In the genomic region with DNA sequence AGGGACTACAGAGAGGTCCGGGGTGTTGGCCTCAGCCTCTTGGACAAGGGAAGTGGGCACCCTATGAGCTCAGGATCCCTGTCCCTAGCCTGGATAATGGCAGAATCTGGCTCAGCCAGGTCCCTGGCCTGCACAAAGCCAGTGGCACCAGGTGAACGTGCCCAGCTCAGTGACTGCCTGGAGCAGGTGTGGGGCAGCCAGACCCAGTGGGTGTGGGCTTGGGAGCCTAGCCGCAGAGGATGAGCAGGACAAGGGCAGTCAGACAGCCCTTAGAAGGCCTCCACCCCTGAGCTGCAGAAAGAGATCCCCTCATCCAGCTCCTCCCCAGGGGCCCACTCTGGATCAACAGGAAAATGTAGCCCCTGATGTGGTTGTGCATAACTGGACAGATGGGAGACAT, we compare ENCODE assay signal across 20 cellular contexts.
DNase-seq lines count a peak whose midpoint lies in the region; ATAC-seq and TF ChIP-seq lines count a peak whose summit lies in the region.
"Had no signal": no experiment of that assay in that cellular context is flagged by ENCODE, and none has a peak within 500 bp of the region (broad histone marks: within the 10 kb centered on the region; RNA-seq: fewer than 3 reads in every experiment).

No MANE protein-coding gene starts in this region.

- no peak overlapping the region for H3K9ac ChIP-seq in Karpas-422 (ENCODE audit: low read length)

- no peaks in the 10 kb centered on the region for H3K4me1 Mint-ChIP-seq in chondrocyte (ENCODE audit: low read depth)
- H3K4me1 Mint-ChIP-seq: CD4-positive, CD25-positive, alpha-beta regulatory T cell; CD8-positive, alpha-beta memory T cell; H9 had no signal

- H4K20me1 ChIP-seq in Karpas-422 (ENCODE audit: insufficient read depth, low read depth, low read length): no peaks in the 10 kb centered on the region

- intact Hi-C loops in sciatic nerve (cut with DNase I): no loop called here
- intact Hi-C loops in upper lobe of right lung (cut with DNase I): no loop called here

- H3K79me2 ChIP-seq in Karpas-422 (ENCODE audit: low read length): no peaks in the 10 kb centered on the region

- H3K9me3 Mint-ChIP-seq in chondrocyte (ENCODE audit: low read depth): peaks cover 30% of the 10 kb centered on the region

- H2AFZ ChIP-seq in Karpas-422 (ENCODE audit: low read length): no peak overlapping the region

- ATAC-seq in sciatic nerve (no peak), upper lobe of right lung (no peak), HG03025 (IDR thresholded peaks at IDR 0.05; ENCODE audit: low FRiP score, unreplicated experiment) (no peak)
- ATAC-seq: GM12878, HepG2 had no signal

- TF ChIP-seq CTCF in chondrocyte (IDR thresholded peaks at IDR 0.05) (no peak), upper lobe of right lung (IDR thresholded peaks at IDR 0.05) (no peak)

- H3K4me2 ChIP-seq in Karpas-422 (ENCODE audit: low read depth, low read length, poor library complexity, severe bottlenecking): no peak overlapping the region

- no peaks in the 10 kb centered on the region for H3K27me3 ChIP-seq in Karpas-422 (ENCODE audit: low read length)
- no peaks in the 10 kb centered on the region for H3K27me3 ChIP-seq in upper lobe of right lung
- H3K27me3 ChIP-seq: BE2C had no signal

- no peak overlapping the region for H3K27ac ChIP-seq in Karpas-422 (ENCODE audit: low read length)
- H3K27ac ChIP-seq in upper lobe of right lung: no peak overlapping the region

- no peaks in the 10 kb centered on the region for H3K36me3 Mint-ChIP-seq in chondrocyte (ENCODE audit: low read depth)
- H3K36me3 Mint-ChIP-seq: CD4-positive, CD25-positive, alpha-beta regulatory T cell had no signal

- DNase-seq in Karpas-422 (peak; percentile 21), chondrocyte (ENCODE audit: low spot score) (peak; percentile 66), sciatic nerve (ENCODE audit: low spot score) (peak; percentile 6), upper lobe of right lung (peak; percentile 31), SK-N-DZ (ENCODE audit: low spot score) (no peak), SHP77 treated with DMSO at 0.1 percent for 48 hours (lab: John Stamatoyannopoulos, UW) (no peak)
- DNase-seq: ACHN; BE2C; C1 segment of cervical spinal cord; CD4-positive, CD25-positive, alpha-beta regulatory T cell; CD8-positive, alpha-beta memory T cell; COR-L47; DMS 273 treated with DMSO at 0.1 percent for 48 hours; DMS53; DND-41; EL; H9 had no signal

- H3K27me3 Mint-ChIP-seq in chondrocyte (ENCODE audit: low read depth): no peaks in the 10 kb centered on the region
- H3K27me3 Mint-ChIP-seq: CD4-positive, CD25-positive, alpha-beta regulatory T cell; CD8-positive, alpha-beta memory T cell had no signal

- no peak overlapping the region for H3K27ac Mint-ChIP-seq in chondrocyte (ENCODE audit: unreplicated experiment)
- H3K27ac Mint-ChIP-seq: CD4-positive, CD25-positive, alpha-beta regulatory T cell; CD8-positive, alpha-beta memory T cell; H9 had no signal

- H3K9me2 ChIP-seq in Karpas-422 (replicated peaks; ENCODE audit: insufficient read depth, low read length): no peaks in the 10 kb centered on the region

- H3K9me3 ChIP-seq in Karpas-422 (ENCODE audit: low read length) (no peaks in the 10 kb centered on the region), upper lobe of right lung (no peaks in the 10 kb centered on the region)
- H3K9me3 ChIP-seq: BE2C had no signal

- H3K36me3 ChIP-seq in Karpas-422 (ENCODE audit: insufficient read depth, low read length) (no peaks in the 10 kb centered on the region), upper lobe of right lung (no peaks in the 10 kb centered on the region)
- H3K36me3 ChIP-seq: BE2C had no signal

- no peak overlapping the region for H3K4me3 Mint-ChIP-seq in chondrocyte (ENCODE audit: unreplicated experiment)
- H3K4me3 Mint-ChIP-seq: CD4-positive, CD25-positive, alpha-beta regulatory T cell; CD8-positive, alpha-beta memory T cell; H9 had no signal

- H3K4me1 ChIP-seq in Karpas-422 (ENCODE audit: low read length): no peaks in the 10 kb centered on the region
- H3K4me1 ChIP-seq in upper lobe of right lung: no peaks in the 10 kb centered on the region
- H3K4me1 ChIP-seq: BE2C had no signal

- no peak overlapping the region for H3K4me3 ChIP-seq in Karpas-422 (ENCODE audit: low read length)
- H3K4me3 ChIP-seq in upper lobe of right lung: no peak overlapping the region
- H3K4me3 ChIP-seq: GM12878 had no signal

Comparison
In these comparisons a context has a peak if more than half of its experiments do, and no peak if none do; other contexts are left out.
1. DNase-seq: peak in Karpas-422 (single experiment), chondrocyte (single experiment), sciatic nerve (single experiment) and upper lobe of right lung (single experiment); none in SK-N-DZ (single experiment) and SHP77 treated with DMSO at 0.1 percent for 48 hours (single experiment).